23 cellular contexts compared by ENCODE assay signal in genomic region chr3:42853056-42853455, GRCh38. TPM values are rescaled to one million over a fixed set of nuclear protein-coding genes. Genes with fewer than 3 reads are reported as not detected.
A peak's percentile ranks its signal among the peaks of the same experiment; 100 is the strongest.
DNase-seq lines count a peak whose midpoint lies in the region; ATAC-seq and TF ChIP-seq lines count a peak whose summit lies in the region.
"Had no signal": no experiment of that assay in that cellular context is flagged by ENCODE, and none has a peak within 500 bp of the region (broad histone marks: within the 10 kb centered on the region; RNA-seq: fewer than 3 reads in every experiment).

No MANE protein-coding gene starts in this region.

- no peaks in the 10 kb centered on the region for H3K36me3 ChIP-seq in adrenal gland (replicated peaks in 1 of 2)
- H3K36me3 ChIP-seq in right lobe of liver: no peaks in the 10 kb centered on the region
- H3K36me3 ChIP-seq in tibial artery: peaks cover 0 to 4% (median 0%) of the 10 kb centered on the region in 3 donors
- no peaks in the 10 kb centered on the region for H3K36me3 ChIP-seq in upper lobe of right lung

- no peaks in the 10 kb centered on the region for H3K27me3 ChIP-seq in adrenal gland
- H3K27me3 ChIP-seq in right lobe of liver: no peaks in the 10 kb centered on the region
- no peaks in the 10 kb centered on the region for H3K27me3 ChIP-seq in tibial artery
- H3K27me3 ChIP-seq in upper lobe of right lung: no peaks in the 10 kb centered on the region

- ATAC-seq in right lobe of liver (no peak), upper lobe of right lung (no peak)

- peaks cover 8 to 20% of the 10 kb centered on the region in 2 donors for H3K4me1 ChIP-seq in adrenal gland (replicated peaks in 1 of 2)
- peaks cover 0 to 64% (median 21%) of the 10 kb centered on the region in 4 donors for H3K4me1 ChIP-seq in right lobe of liver
- peaks cover 0 to 34% (median 23%) of the 10 kb centered on the region in 4 donors for H3K4me1 ChIP-seq in tibial artery
- no peaks in the 10 kb centered on the region for H3K4me1 ChIP-seq in upper lobe of right lung

- H3K27ac ChIP-seq in adrenal gland (peak overlapping the region in 3 of 5 donors; percentile 28 to 73 (median 46)), right lobe of liver (peak overlapping the region; percentile 76 to 82 (median 79)), tibial artery (peak overlapping the region; percentile 58 to 75), upper lobe of right lung (no peak overlapping the region)
- H3K27ac ChIP-seq: 22Rv1, HL-60, PC-9 had no signal

- TF ChIP-seq POLR2A in adrenal gland (IDR thresholded peaks at IDR 0.05): no peak
- TF ChIP-seq POLR2A in right lobe of liver (IDR thresholded peaks at IDR 0.05): no peak

- WGBS in adrenal gland, 4 donors: 56 to 91% (median 86%) methylated on average over 1 of the region's 1 CpG
- 63% methylated on average over 1 of the region's 1 CpG for WGBS in right lobe of liver (ENCODE audit: insufficient coverage, low coverage, low lambda C conversion rate, missing lambda C conversion rate)

- intact Hi-C loops in adrenal gland (cut with DNase I): no loop called here
- intact Hi-C loops in right lobe of liver (cut with DNase I): no loop called here
- intact Hi-C loops in tibial artery (cut with DNase I; ENCODE audit: low total_unique reads): no loop called here
- intact Hi-C loops in upper lobe of right lung (cut with DNase I): no loop called here

- H3K9me3 ChIP-seq in adrenal gland (replicated peaks in 1 of 3) (no peaks in the 10 kb centered on the region), right lobe of liver (no peaks in the 10 kb centered on the region), tibial artery (no peaks in the 10 kb centered on the region), upper lobe of right lung (no peaks in the 10 kb centered on the region)

- H3K4me3 ChIP-seq in adrenal gland (no peak overlapping the region), right lobe of liver (no peak overlapping the region), tibial artery (no peak overlapping the region), upper lobe of right lung (no peak overlapping the region)
- H3K4me3 ChIP-seq: PC-9 had no signal

- DNase-seq in NCI-H1092 treated with DMSO at 0.1 percent for 48 hours (lab: John Stamatoyannopoulos, UW) (peak; percentile 6), NCI-H1092 (lab: John Stamatoyannopoulos, UW) (no peak), adrenal gland (no peak), right lobe of liver (no peak), tibial artery (no peak), LoVo (ENCODE audit: low spot score) (no peak), upper lobe of right lung (no peak)
- DNase-seq in stimulated activated naive CD4-positive, alpha-beta T cell treated with Interleukin-2 at 50 U/mL for 16 hours (lab: John Stamatoyannopoulos, UW): no peak
- DNase-seq: CD4-positive, CD25-positive, alpha-beta regulatory T cell; COR-L47; DMS 273 treated with DMSO at 0.1 percent for 48 hours; H9; IMR-90; MM.1S; NCI-H1105; NCI-H2081; NCI-H2171 treated with DMSO at 0.1 percent for 48 hours; NCI-H446; NCI-H526 treated with DMSO at 0.1 percent for 48 hours; PC-9 had no signal

- TF ChIP-seq CTCF in adrenal gland (IDR thresholded peaks at IDR 0.05): no peak
- TF ChIP-seq CTCF in right lobe of liver (IDR thresholded peaks at IDR 0.05): no peak
- no peak for TF ChIP-seq CTCF in tibial artery (IDR thresholded peaks at IDR 0.05)
- no peak for TF ChIP-seq CTCF in upper lobe of right lung (IDR thresholded peaks at IDR 0.05)

RNA-seq across cellular contexts. Expression of gene CYP8B1, which starts 22.6 kb away (rescaled TPM):
- under 1 TPM in 2 of 8 donors, not detected in 6; 0.04 to 0.08 TPM for total RNA-seq in adrenal gland
- under 1 TPM in 1 of 3 donors, not detected in 2; 0.07 TPM for polyA plus RNA-seq in adrenal gland
- total RNA-seq in right lobe of liver: 100 to 1,000 TPM; 237 to 478 (median 308) TPM
- total RNA-seq in upper lobe of right lung: not detected
- total RNA-seq: CD4-positive, CD25-positive, alpha-beta regulatory T cell; H9; HT1080; IMR-90; PC-9 had no signal
- polyA plus RNA-seq: CD4-positive, CD25-positive, alpha-beta regulatory T cell; IMR-90 had no signal

RNA-seq across cellular contexts. Expression of gene ACKR2, which starts 43.8 kb away (rescaled TPM):
- total RNA-seq in adrenal gland (10 to 100 TPM in 1 of 8 donors, 1 to 10 TPM in 7; 2.6 to 19.9 (median 4.4) TPM), right lobe of liver (10 to 100 TPM; 17.0 to 36.1 (median 23.0) TPM), upper lobe of right lung (5.2 TPM)
- polyA plus RNA-seq in adrenal gland: 1 to 10 TPM; 1.1 to 2.0 (median 1.7) TPM
- total RNA-seq: CD4-positive, CD25-positive, alpha-beta regulatory T cell; H9; HT1080; IMR-90 had no signal

RNA-seq across cellular contexts. Expression of gene HIGD1A, which starts 48.8 kb away (rescaled TPM):
- total RNA-seq in adrenal gland (100 to 1,000 TPM in 6 of 8 donors, 10 to 100 TPM in 2; 62.4 to 238 (median 116) TPM), right lobe of liver (100 to 1,000 TPM; 104 to 348 (median 175) TPM), upper lobe of right lung (79.7 TPM)
- polyA plus RNA-seq in adrenal gland: 100 to 1,000 TPM in 2 of 3 donors, 10 to 100 TPM in 1; 71.7 to 324 (median 121) TPM

RNA-seq across cellular contexts. Expression of gene ZNF662, which starts 52.9 kb away (rescaled TPM):
- total RNA-seq in adrenal gland (10 to 100 TPM in 1 of 8 donors, 1 to 10 TPM in 7; 1.8 to 10.9 (median 7.2) TPM), right lobe of liver (10 to 100 TPM in 1 of 6 experiments, 1 to 10 TPM in 5; 1.4 to 10.9 (median 3.3) TPM), upper lobe of right lung (9.6 TPM)
- polyA plus RNA-seq in adrenal gland: 10 to 100 TPM in 1 of 3 donors, 1 to 10 TPM in 2; 5.4 to 10.6 (median 5.4) TPM
- total RNA-seq: H9, HT1080 had no signal

Comparison
In these comparisons a context has a peak if more than half of its experiments do, and no peak if none do; other contexts are left out.
1. RNA of gene CYP8B1, which starts 22.6 kb away (total RNA-seq): 237 to 478 TPM in right lobe of liver; 0.04 to 0.08 TPM in adrenal gland and not detected in upper lobe of right lung (single experiment); every median in the first group is over 100 times any median in the second.